Comparison of ENCODE assay signal across 22 cellular contexts in genomic region chr2:240140511-240140910, GRCh38. TPM values are rescaled to one million over a fixed set of nuclear protein-coding genes. Genes with fewer than 3 reads are reported as not detected.
DNase-seq lines count a peak whose midpoint lies in the region; ATAC-seq, FAIRE-seq and TF ChIP-seq lines count a peak whose summit lies in the region.
"Had no signal": no experiment of that assay in that cellular context is flagged by ENCODE, and none has a peak within 500 bp of the region (broad histone marks: within the 10 kb centered on the region; RNA-seq: fewer than 3 reads in every experiment).

Gene OTOS, minus strand, starts transcription at chr2:240140658. Its CDS starts 332 bp downstream, at chr2:240140326.

- H2AFZ ChIP-seq in H1 (ENCODE audit: low read length), result no peak within 1 kb of the TSS

- H2AK5ac ChIP-seq in H1 (ENCODE audit: low read depth, low read length), result no peak within 1 kb of the TSS

- no peak for TF ChIP-seq EP300 in H1 (IDR thresholded peaks at IDR 0.05; ENCODE audit: borderline replicate concordance in 1 of 2, low read depth in 2 of 2, low read length in 2 of 2)

- peak within 1 kb of the TSS; percentile 15 for H3K4ac ChIP-seq in H1 (replicated peaks; ENCODE audit: insufficient read length, low read depth, low read length)

- H2BK5ac ChIP-seq in H1 (ENCODE audit: low read depth, low read length), result no peak within 1 kb of the TSS; the same call in 1 of the 2 replicates

- H3K4me3 ChIP-seq in H1 (ENCODE audit: extremely low read depth in 1 of 4, insufficient read depth in 2 of 4, low read depth in 3 of 4, low read length in 4 of 4), result no peak within 1 kb of the TSS
- H3K4me3 ChIP-seq: dorsolateral prefrontal cortex, gastroesophageal sphincter, ovary had no signal

- no peak within 1 kb of the TSS for H2BK20ac ChIP-seq in H1 (ENCODE audit: low read length)

- H3K36me3 Mint-ChIP-seq in activated naive CD8-positive, alpha-beta T cell treated with anti-CD3 and anti-CD28 coated beads, Interleukin-2, amount 10 ng/mL, durations not matched to agents 7 days and 5 days, result no peaks in the 10 kb centered on the region
- H3K36me3 Mint-ChIP-seq in activated naive CD8-positive, alpha-beta T cell treated with anti-CD3 and anti-CD28 coated beads for 36 hours, result no peaks in the 10 kb centered on the region
- H3K36me3 Mint-ChIP-seq in activated naive CD8-positive, alpha-beta T cell treated with anti-CD3 and anti-CD28 coated beads, Interleukin-2, amount 50 U/mL, for 24 hours (ENCODE audit: low read depth), result peaks cover 1% of the 10 kb centered on the region
- H3K36me3 Mint-ChIP-seq: CD4-positive, CD25-positive, alpha-beta regulatory T cell had no signal

- H4K20me1 ChIP-seq in H1 (replicated peaks in 1 of 2; ENCODE audit: control insufficient read depth in 1 of 2, insufficient read depth in 2 of 2, low read length in 2 of 2), result no peaks in the 10 kb centered on the region

- FAIRE-seq in H1 (lab: Jason Lieb, UNC), result no peak
- FAIRE-seq: bronchial epithelial cell, TTC549 had no signal

- no peak within 1 kb of the TSS for H2BK12ac ChIP-seq in H1 (ENCODE audit: low read depth, low read length)

- H3K79me2 ChIP-seq in H1 (ENCODE audit: control insufficient read depth in 1 of 2, insufficient read depth in 2 of 2, low read length in 2 of 2), result peaks cover 4 to 5% of the 10 kb centered on the region in 2 experiments

- no peak within 1 kb of the TSS for H3K56ac ChIP-seq in H1 (replicated peaks; ENCODE audit: insufficient read length, low read depth, low read length)

- H3K9me3 ChIP-seq in H1 (ENCODE audit: insufficient read depth in 2 of 2, low read depth in 1 of 2, low read length in 1 of 2), result no peaks in the 10 kb centered on the region
- H3K9me3 ChIP-seq: gastroesophageal sphincter, ovary had no signal

- H4K8ac ChIP-seq in H1 (ENCODE audit: extremely low read depth, insufficient read depth, low read length), result peak within 1 kb of the TSS; percentile 86

- no peaks in the 10 kb centered on the region for H3K9me3 Mint-ChIP-seq in activated naive CD8-positive, alpha-beta T cell treated with anti-CD3 and anti-CD28 coated beads, Interleukin-2, amount 10 ng/mL, durations not matched to agents 7 days and 5 days
- no peaks in the 10 kb centered on the region for H3K9me3 Mint-ChIP-seq in activated naive CD8-positive, alpha-beta T cell treated with anti-CD3 and anti-CD28 coated beads for 36 hours
- no peaks in the 10 kb centered on the region for H3K9me3 Mint-ChIP-seq in activated naive CD8-positive, alpha-beta T cell treated with anti-CD3 and anti-CD28 coated beads, Interleukin-2, amount 50 U/mL, for 24 hours

- 87% methylated on average over 5 of the region's 5 CpGs; no CpG with 5 or more reads in 1 of the 2 experiments for WGBS in H1 (ENCODE audit: extremely low coverage in 1 of 2, insufficient coverage in 1 of 2, insufficient read length in 1 of 2, insufficient replicate concordance in 2 of 2, low coverage in 1 of 2, low lambda C conversion rate in 2 of 2, missing lambda C conversion rate in 1 of 2), 2 experiments

- H3K27me3 Mint-ChIP-seq in activated naive CD8-positive, alpha-beta T cell treated with anti-CD3 and anti-CD28 coated beads, Interleukin-2, amount 10 ng/mL, durations not matched to agents 7 days and 5 days, result peaks cover 2% of the 10 kb centered on the region
- peaks cover 3% of the 10 kb centered on the region for H3K27me3 Mint-ChIP-seq in activated naive CD8-positive, alpha-beta T cell treated with anti-CD3 and anti-CD28 coated beads for 36 hours
- H3K27me3 Mint-ChIP-seq in activated naive CD8-positive, alpha-beta T cell treated with anti-CD3 and anti-CD28 coated beads, Interleukin-2, amount 50 U/mL, for 24 hours, result no peaks in the 10 kb centered on the region

- H3K14ac ChIP-seq in H1 (ENCODE audit: insufficient read length), result no peak within 1 kb of the TSS

- H3K9ac ChIP-seq in H1 (replicated peaks in 1 of 4; ENCODE audit: extremely low read depth in 1 of 4, low read depth in 3 of 4, low read length in 3 of 4), result no peak within 1 kb of the TSS

- TF ChIP-seq RAD21 in H1 (IDR thresholded peaks at IDR 0.05 in 1 of 2, conservative IDR thresholded peaks at IDR 0.05 in 1 of 2; ENCODE audit: low read depth in 2 of 2, low read length in 2 of 2), result no peak

- peak within 1 kb of the TSS; percentile 78 for H3K18ac ChIP-seq in H1 (ENCODE audit: extremely low read depth, low read length)

- peaks cover 8% of the 10 kb centered on the region for H3K4me1 Mint-ChIP-seq in activated naive CD8-positive, alpha-beta T cell treated with anti-CD3 and anti-CD28 coated beads, Interleukin-2, amount 10 ng/mL, durations not matched to agents 7 days and 5 days
- H3K4me1 Mint-ChIP-seq in activated naive CD8-positive, alpha-beta T cell treated with anti-CD3 and anti-CD28 coated beads for 36 hours, result peaks cover 9% of the 10 kb centered on the region
- H3K4me1 Mint-ChIP-seq in activated naive CD8-positive, alpha-beta T cell treated with anti-CD3 and anti-CD28 coated beads, Interleukin-2, amount 50 U/mL, for 24 hours, result peaks cover 12% of the 10 kb centered on the region

- no peak within 1 kb of the TSS for H3K23ac ChIP-seq in H1 (ENCODE audit: insufficient read length)

- ATAC-seq in activated naive CD8-positive, alpha-beta T cell treated with anti-CD3 and anti-CD28 coated beads, Interleukin-2, amount 10 ng/mL, durations not matched to agents 7 days and 5 days (ENCODE audit: low read depth), result no peak
- ATAC-seq in activated naive CD8-positive, alpha-beta T cell treated with anti-CD3 and anti-CD28 coated beads, Interleukin-2, amount 50 U/mL, for 24 hours, result no peak
- ATAC-seq: gastroesophageal sphincter had no signal

- H3K23me2 ChIP-seq in H1 (ENCODE audit: low read depth, low read length), result peaks cover 7% of the 10 kb centered on the region; the same call in 1 of the 2 replicates

- DNase-seq in activated naive CD8-positive, alpha-beta T cell treated with anti-CD3 and anti-CD28 coated beads, Interleukin-2, amount 10 ng/mL, durations not matched to agents 7 days and 5 days, result peak; percentile 15
- no peak for DNase-seq in activated naive CD8-positive, alpha-beta T cell treated with anti-CD3 and anti-CD28 coated beads for 36 hours
- peak; percentile 75 for DNase-seq in NCI-H2107 treated with DMSO at 0.1 percent for 48 hours (lab: John Stamatoyannopoulos, UW; ENCODE audit: unreplicated experiment)
- no peak for DNase-seq in H1 (ENCODE audit: low read depth in 1 of 2, low spot score in 2 of 2)
- DNase-seq in renal cortical epithelial cell (ENCODE audit: low read depth), result peak; percentile 2
- no peak for DNase-seq in hepatic stellate cell (ENCODE audit: low spot score)
- no peak for DNase-seq in AML-193 (lab: John Stamatoyannopoulos, UW)
- DNase-seq in activated naive CD8-positive, alpha-beta T cell treated with anti-CD3 and anti-CD28 coated beads, Interleukin-2, amount 50 U/mL, for 24 hours, result no peak
- DNase-seq: ACHN; activated CD4-positive, alpha-beta T cell treated with anti-CD3 and anti-CD28 coated beads, Interleukin-2, amount 50 U/mL, for 4 hours; CD4-positive, CD25-positive, alpha-beta regulatory T cell; DND-41; NCI-H1694; NCI-H774 had no signal

- H2BK15ac ChIP-seq in H1 (ENCODE audit: low read length), result no peak within 1 kb of the TSS

- H3K27ac Mint-ChIP-seq in activated naive CD8-positive, alpha-beta T cell treated with anti-CD3 and anti-CD28 coated beads, Interleukin-2, amount 10 ng/mL, durations not matched to agents 7 days and 5 days, result no peak within 1 kb of the TSS
- H3K27ac Mint-ChIP-seq in activated naive CD8-positive, alpha-beta T cell treated with anti-CD3 and anti-CD28 coated beads for 36 hours, result no peak within 1 kb of the TSS
- H3K27ac Mint-ChIP-seq in activated naive CD8-positive, alpha-beta T cell treated with anti-CD3 and anti-CD28 coated beads, Interleukin-2, amount 50 U/mL, for 24 hours, result no peak within 1 kb of the TSS

- H3K27ac ChIP-seq in H1 (ENCODE audit: low read depth, low read length), result no peak within 1 kb of the TSS
- H3K27ac ChIP-seq: gastroesophageal sphincter, ovary had no signal

- CTCF ChIA-PET in H1 (lab: Charles Lee; ENCODE audit: partially characterized antibody), result interaction anchor here (1.3 kb wide), 1 partner anchor 1837 kb away, joined by 3 read pairs; no protein-coding TSS in a partner anchor

- H3K4me3 Mint-ChIP-seq in activated naive CD8-positive, alpha-beta T cell treated with anti-CD3 and anti-CD28 coated beads, Interleukin-2, amount 10 ng/mL, durations not matched to agents 7 days and 5 days, result no peak within 1 kb of the TSS
- H3K4me3 Mint-ChIP-seq in activated naive CD8-positive, alpha-beta T cell treated with anti-CD3 and anti-CD28 coated beads for 36 hours, result no peak within 1 kb of the TSS
- H3K4me3 Mint-ChIP-seq in activated naive CD8-positive, alpha-beta T cell treated with anti-CD3 and anti-CD28 coated beads, Interleukin-2, amount 50 U/mL, for 24 hours, result no peak within 1 kb of the TSS

- no peak within 1 kb of the TSS for H2BK120ac ChIP-seq in H1 (replicated peaks; ENCODE audit: low read depth, low read length)

- peak within 1 kb of the TSS; percentile 20 for H4K5ac ChIP-seq in H1 (ENCODE audit: insufficient read length, low read depth, low read length)

- H3K4me2 ChIP-seq in H1 (ENCODE audit: insufficient read depth in 1 of 2, low read depth in 2 of 2, low read length in 2 of 2), result peak within 1 kb of the TSS; percentile 21 to 29; a peak in 1 of 4 replicates

- POLR2A ChIA-PET in activated naive CD8-positive, alpha-beta T cell treated with anti-CD3 and anti-CD28 coated beads, Interleukin-2, amount 10 ng/mL, durations not matched to agents 7 days and 5 days (lab: Charles Lee), result no interaction called here
- POLR2A ChIA-PET in H1 (lab: Charles Lee; ENCODE audit: partially characterized antibody), result interaction anchor here (0.7 kb wide), 1 partner anchor 8 kb away, joined by 5 read pairs; no protein-coding TSS in a partner anchor

- no peak for TF ChIP-seq CTCF in H1 (IDR thresholded peaks at IDR 0.05; ENCODE audit: control extremely low read depth in 1 of 3, insufficient read depth in 1 of 3, low read depth in 1 of 3, low read length in 3 of 3)

- no peak for TF ChIP-seq POLR2A in H1 (IDR thresholded peaks at IDR 0.05; ENCODE audit: control extremely low read depth in 1 of 2, low read depth in 2 of 2, low read length in 2 of 2)

- peak within 1 kb of the TSS; percentile 57 for H4K91ac ChIP-seq in H1 (replicated peaks; ENCODE audit: insufficient read length, low read length)

- H3K36me3 ChIP-seq in H1 (ENCODE audit: control insufficient read depth in 2 of 4, insufficient read depth in 4 of 4, low read length in 3 of 4), result no peaks in the 10 kb centered on the region; a peak in 1 of 8 replicates
- H3K36me3 ChIP-seq: gastroesophageal sphincter, ovary had no signal

- peaks cover 0 to 8% (median 6%) of the 10 kb centered on the region in 4 experiments; a peak in 5 of 7 replicates for H3K27me3 ChIP-seq in H1 (replicated peaks in 1 of 4; ENCODE audit: control insufficient read depth in 3 of 4, extremely low read depth in 1 of 4, insufficient read depth in 3 of 4, low read length in 3 of 4)
- H3K27me3 ChIP-seq: dorsolateral prefrontal cortex, ovary had no signal

- peaks cover under 1% of the 10 kb centered on the region; the same call in 1 of the 2 replicates for H3K79me1 ChIP-seq in H1 (ENCODE audit: low read depth, low read length)

- peaks cover 0 to 19% (median 11%) of the 10 kb centered on the region in 4 experiments; a peak in 6 of 7 replicates for H3K4me1 ChIP-seq in H1 (replicated peaks in 1 of 4; ENCODE audit: control insufficient read depth in 3 of 4, insufficient read depth in 4 of 4, low read length in 3 of 4)

RNA-seq across cellular contexts. Expression of gene OTOS, which starts in this region (rescaled TPM):
- not detected for total RNA-seq in activated naive CD8-positive, alpha-beta T cell treated with anti-CD3 and anti-CD28 coated beads, Interleukin-2, amount 10 ng/mL, durations not matched to agents 7 days and 5 days
- total RNA-seq in activated naive CD8-positive, alpha-beta T cell treated with anti-CD3 and anti-CD28 coated beads for 36 hours, result not detected
- 0.63 TPM in 1 of 2 replicates, not detected in the other for total RNA-seq in H1 (2021; fragmentation: NEBNext Ultra II Directional; extraction: Animal tissue kit (Norgen Biotek cat#: 25700))
- polyA plus RNA-seq in H1 (2011; rRNA removed), result 0.17 and 0.19 TPM in 2 replicates
- not detected for polyA plus RNA-seq in H1 (2011; cell fraction: cytosol; rRNA removed)
- polyA plus RNA-seq in H1 (2011; cell fraction: nucleus; rRNA removed), result not detected
- not detected in 4 replicates for polyA plus RNA-seq in H1 (2012, experiment 1 of 2)
- polyA plus RNA-seq in H1 (2012, experiment 2 of 2), result 0.92 TPM
- polyA plus RNA-seq in H1 (2013, experiment 1 of 2), result 0.28 TPM
- 0.35 TPM for polyA plus RNA-seq in H1 (2013, experiment 2 of 2)
- not detected in 2 replicates for polyA minus RNA-seq in H1 (2011; rRNA and poly(A)+ RNA removed)
- polyA minus RNA-seq in H1 (2011; cell fraction: cytosol; rRNA and poly(A)+ RNA removed), result not detected
- polyA minus RNA-seq in H1 (2011; cell fraction: nucleus; rRNA and poly(A)+ RNA removed), result not detected
- total RNA-seq in renal cortical epithelial cell, result not detected in 2 replicates
- total RNA-seq: bronchial epithelial cell; CD4-positive, CD25-positive, alpha-beta regulatory T cell; gastroesophageal sphincter; liver; ovary; ureter had no signal
- polyA plus RNA-seq: CD4-positive, CD25-positive, alpha-beta regulatory T cell; esophagus; liver; ovary had no signal

Comparison
In these comparisons a context has a peak if more than half of its experiments do, and no peak if none do; other contexts are left out.
1. Peak in DNase-seq in activated naive CD8-positive, alpha-beta T cell treated with anti-CD3 and anti-CD28 coated beads, Interleukin-2, amount 10 ng/mL, durations not matched to agents 7 days and 5 days; RNA of the gene not detected or under 1 TPM.
2. Peak in DNase-seq in renal cortical epithelial cell; RNA of the gene not detected or under 1 TPM.